In genomic region chr1:109239580-109240068, GRCh38 we compare ENCODE assay signal across 8 cellular contexts. TPM values are rescaled to one million over a fixed set of nuclear protein-coding genes. Genes with fewer than 3 reads are reported as not detected.
A peak's percentile ranks its signal among the peaks of the same experiment; 100 is the strongest.
DNase-seq lines count a peak whose midpoint lies in the region; ATAC-seq and TF ChIP-seq lines count a peak whose summit lies in the region.

No MANE protein-coding gene starts in this region.

- intact Hi-C loops in MCF 10A (cut with micrococcal nuclease): loop anchor here (1.0 kb wide), 3 partner anchors 10 to 38 kb away; partner anchors contain the start of gene CELSR2

- peak; percentile 52 for TF ChIP-seq CTCF in MCF 10A (IDR thresholded peaks at IDR 0.05; ENCODE audit: unreplicated experiment)

- H3K27me3 Mint-ChIP-seq in MCF 10A (ENCODE audit: insufficient read depth, unreplicated experiment): no peaks in the 10 kb centered on the region

- POLR2A ChIA-PET in HEK293T (lab: Yijun Ruan, JAX) (interaction anchor here (0.9 to 3.7 kb wide), 7 partner anchors 8 to 158 kb away, joined by 3 to 34 read pairs (median 4); partner anchors contain the start of genes CELSR2, SARS1 and SORT1), MCF 10A (lab: Yijun Ruan, JAX) (interaction anchor here (0.7 to 4.9 kb wide), 20 partner anchors 8 to 251 kb away, joined by 3 to 68 read pairs (median 12); partner anchors contain the start of genes CELSR2, SARS1, SORT1 and TAF13)

- H3K9me3 Mint-ChIP-seq in MCF 10A (ENCODE audit: unreplicated experiment): no peaks in the 10 kb centered on the region

- BruUV-seq in MCF 10A (replicated peaks; lab: Mats Ljungman, UMichigan): no TSS peak

- peak overlapping the region; percentile 2 for H3K4me3 Mint-ChIP-seq in MCF 10A (ENCODE audit: unreplicated experiment)

- CTCF ChIA-PET in HEK293T (lab: Yijun Ruan, JAX) (interaction anchor here (0.5 to 3.1 kb wide), 14 partner anchors 8 to 1397 kb away, joined by 3 to 23 read pairs (median 5); partner anchors contain the start of genes CELSR2 and SORT1), MCF 10A (lab: Yijun Ruan, JAX) (interaction anchor here (0.6 to 3.0 kb wide), 21 partner anchors 8 to 548 kb away, joined by 3 to 12 read pairs (median 7); partner anchors contain the start of genes CELSR2, PRPF38B, SARS1 and SORT1)

- ATAC-seq in HG03135 (IDR thresholded peaks at IDR 0.05; ENCODE audit: unreplicated experiment): no peak

- peaks cover 23% of the 10 kb centered on the region for H3K4me1 Mint-ChIP-seq in MCF 10A (ENCODE audit: insufficient read depth, unreplicated experiment)

- H3K36me3 Mint-ChIP-seq in MCF 10A (ENCODE audit: insufficient read depth, unreplicated experiment): peaks cover 81% of the 10 kb centered on the region

- peak overlapping the region; percentile 69 for H3K27ac Mint-ChIP-seq in MCF 10A (ENCODE audit: low read depth, unreplicated experiment)

- peak; percentile 31 for DNase-seq in NCI-H2029 (lab: John Stamatoyannopoulos, UW)
- no peak for DNase-seq in NCI-H2029 treated with DMSO at 0.1 percent for 48 hours (lab: John Stamatoyannopoulos, UW)
- DNase-seq in HEK293T (ENCODE audit: extremely low spot score): peak; percentile 78
- peak; percentile 68 for DNase-seq in NCI-H82 treated with DMSO at 0.1 percent for 48 hours (lab: John Stamatoyannopoulos, UW; ENCODE audit: unreplicated experiment)
- DNase-seq in MCF 10A (ENCODE audit: unreplicated experiment): peak; percentile 75
- DNase-seq in lung microvascular endothelial cell (ENCODE audit: low read depth in 2 of 2): peak; percentile 41 to 50
- DNase-seq in NCI-H1048 (lab: John Stamatoyannopoulos, UW): no peak

TF ChIP-seq in HEK293T, 16 proteins besides CTCF, POLR2A, EP300 and RAD21:
- TF ChIP-seq PKNOX1 (IDR thresholded peaks at IDR 0.05) (no peak), ZNF384 (IDR thresholded peaks at IDR 0.05) (no peak), SUZ12 (IDR thresholded peaks at IDR 0.05) (no peak), TARDBP (IDR thresholded peaks at IDR 0.05) (no peak)
TF ChIP-seq in HEK293T: peak in this region for 0.

RNA-seq across cellular contexts. Expression of gene CELSR2, which starts 9.7 kb away (rescaled TPM):
- total RNA-seq in MCF 10A (2022) (6.9 and 7.2 TPM in 2 replicates), lung microvascular endothelial cell (0.65 and 0.79 TPM in 2 replicates)

RNA-seq across cellular contexts. Expression of gene SARS1, which starts 25.9 kb away (rescaled TPM):
- total RNA-seq in MCF 10A (2022): 381 and 492 TPM in 2 replicates
- 118 and 179 TPM in 2 replicates for total RNA-seq in lung microvascular endothelial cell

RNA-seq across cellular contexts. Expression of gene PSRC1, which starts 43.3 kb away (rescaled TPM):
- 13.0 and 19.4 TPM in 2 replicates for total RNA-seq in MCF 10A (2022)
- 0.79 and 2.8 TPM in 2 replicates for total RNA-seq in lung microvascular endothelial cell

Comparison
In these comparisons a context has a peak if more than half of its experiments do, and no peak if none do; other contexts are left out.
1. DNase-seq: peak in NCI-H2029 (single experiment), HEK293T (single experiment), NCI-H82 treated with DMSO at 0.1 percent for 48 hours (single experiment), MCF 10A (single experiment) and lung microvascular endothelial cell (2 of 2); none in NCI-H2029 treated with DMSO at 0.1 percent for 48 hours (single experiment) and NCI-H1048 (single experiment).